Comparison of ENCODE assay signal across 10 cellular contexts in the genomic region with DNA sequence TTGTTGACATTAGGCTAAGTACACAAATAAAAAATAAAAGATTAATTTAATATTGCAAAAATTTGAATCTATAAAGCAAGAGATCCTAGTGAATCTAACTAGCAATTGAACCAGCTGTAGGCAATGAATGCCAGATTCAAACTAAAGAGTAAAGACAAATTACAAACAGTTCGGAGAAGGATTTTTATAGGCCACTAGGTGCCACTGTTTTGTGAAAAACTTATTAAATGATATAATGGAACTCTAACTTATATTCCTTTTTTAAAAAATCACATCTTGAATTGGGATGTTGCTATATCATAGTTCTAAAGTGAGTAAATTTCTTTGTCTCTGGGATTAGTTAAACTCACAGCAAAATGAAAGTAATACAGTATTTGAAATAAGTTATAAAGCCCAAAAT. TPM values are rescaled to one million over a fixed set of nuclear protein-coding genes. Genes with fewer than 3 reads are reported as not detected.
DNase-seq lines count a peak whose midpoint lies in the region; ATAC-seq and TF ChIP-seq lines count a peak whose summit lies in the region.
"Had no signal": no experiment of that assay in that cellular context is flagged by ENCODE, and none has a peak within 500 bp of the region (broad histone marks: within the 10 kb centered on the region; RNA-seq: fewer than 3 reads in every experiment).

No MANE protein-coding gene starts in this region.

- H3K27ac ChIP-seq in PC-9 (no peak overlapping the region), esophagus squamous epithelium (no peak overlapping the region), sigmoid colon (no peak overlapping the region), Karpas-422 (ENCODE audit: low read length) (no peak overlapping the region)
- H3K27ac ChIP-seq: epithelial cell of prostate had no signal

- H4K20me1 ChIP-seq in PC-9 (ENCODE audit: insufficient read depth) = no peaks in the 10 kb centered on the region
- H4K20me1 ChIP-seq in Karpas-422 (ENCODE audit: insufficient read depth, low read depth, low read length) = no peaks in the 10 kb centered on the region

- no peak for TF ChIP-seq POLR2A in esophagus squamous epithelium (IDR thresholded peaks at IDR 0.05)
- TF ChIP-seq POLR2A in sigmoid colon (IDR thresholded peaks at IDR 0.05) = no peak

- ATAC-seq in HG02798 (IDR thresholded peaks at IDR 0.05; ENCODE audit: poor library complexity, unreplicated experiment) (no peak), HG03039 (IDR thresholded peaks at IDR 0.05; ENCODE audit: unreplicated experiment) (no peak)

- H3K9me3 ChIP-seq in PC-9 (ENCODE audit: insufficient read depth, low read depth) (no peaks in the 10 kb centered on the region), esophagus squamous epithelium (no peaks in the 10 kb centered on the region), sigmoid colon (no peaks in the 10 kb centered on the region), Karpas-422 (ENCODE audit: low read length) (no peaks in the 10 kb centered on the region)

- H3K36me3 ChIP-seq in PC-9 (ENCODE audit: low read depth) (no peaks in the 10 kb centered on the region), esophagus squamous epithelium (no peaks in the 10 kb centered on the region), sigmoid colon (no peaks in the 10 kb centered on the region), Karpas-422 (ENCODE audit: insufficient read depth, low read length) (no peaks in the 10 kb centered on the region)

- H3K4me2 ChIP-seq in PC-9 (no peak overlapping the region), Karpas-422 (ENCODE audit: low read depth, low read length, poor library complexity, severe bottlenecking) (no peak overlapping the region)

- 0 to 8% methylated on average over 1 of the region's 1 CpG for WGBS in esophagus squamous epithelium, 2 donors
- WGBS in sigmoid colon, 2 donors = 4 to 5% methylated on average over 1 of the region's 1 CpG

- DNase-seq in HCEC 1CT (peak; percentile 53), PC-9 (no peak), esophagus squamous epithelium (lab: John Stamatoyannopoulos, UW) (no peak), sigmoid colon (no peak), kidney tubule cell (ENCODE audit: low spot score) (no peak), Karpas-422 (no peak)
- DNase-seq: stimulated activated CD4-positive, alpha-beta T cell treated with anti-CD3 and anti-CD28 coated beads, Interleukin-1b, Interleukin-23, amount 100 ng/mL, for 48 hours had no signal

- TF ChIP-seq CTCF in PC-9 (conservative IDR thresholded peaks at IDR 0.05) = peak; percentile 66
- TF ChIP-seq CTCF in esophagus squamous epithelium (IDR thresholded peaks at IDR 0.05) = peak in 5 of 6 experiments; percentile 11 to 59 (median 49)
- TF ChIP-seq CTCF in sigmoid colon (IDR thresholded peaks at IDR 0.05) = peak in 3 of 4 experiments; percentile 33 to 42 (median 34)

- H3K9me2 ChIP-seq in PC-9 (ENCODE audit: insufficient read depth) = no peaks in the 10 kb centered on the region
- no peaks in the 10 kb centered on the region for H3K9me2 ChIP-seq in Karpas-422 (replicated peaks; ENCODE audit: insufficient read depth, low read length)

- H3F3A ChIP-seq in PC-9 (ENCODE audit: insufficient read depth, low read depth) = peaks cover 5% of the 10 kb centered on the region; the same call in 1 of the 2 replicates

- intact Hi-C loops in PC-9 (cut with micrococcal nuclease; ENCODE audit: unreplicated experiment) = loop anchor here (10.0 kb wide), 1 partner anchor 299 kb away; no protein-coding TSS in a partner anchor
- intact Hi-C loops in esophagus squamous epithelium (cut with DNase I) = no loop called here
- intact Hi-C loops in sigmoid colon (cut with DNase I) = loop anchor here (5.0 kb wide), 1 partner anchor 297 kb away; no protein-coding TSS in a partner anchor

- POLR2A ChIA-PET in PC-9 (lab: Charles Lee; ENCODE audit: unreplicated experiment) = interaction anchor here (0.6 kb wide), 1 partner anchor 478 kb away, joined by 4 read pairs; no protein-coding TSS in a partner anchor

- H2AFZ ChIP-seq in PC-9 (no peak overlapping the region), Karpas-422 (ENCODE audit: low read length) (no peak overlapping the region)

- CTCF ChIA-PET in PC-9 (lab: Charles Lee) = interaction anchor here (0.7 kb wide), 1 partner anchor 281 kb away, joined by 4 read pairs; no protein-coding TSS in a partner anchor

- BruUV-seq in PC-9 (replicated peaks; lab: Mats Ljungman, UMichigan) = no TSS peak

- no peak for TF ChIP-seq EP300 in sigmoid colon (IDR thresholded peaks at IDR 0.05)

- no peaks in the 10 kb centered on the region for H3K27me3 ChIP-seq in PC-9 (ENCODE audit: insufficient read depth, low read depth)
- no peaks in the 10 kb centered on the region for H3K27me3 ChIP-seq in esophagus squamous epithelium
- H3K27me3 ChIP-seq in sigmoid colon = no peaks in the 10 kb centered on the region
- H3K27me3 ChIP-seq in Karpas-422 (ENCODE audit: low read length) = no peaks in the 10 kb centered on the region

- H3K4me3 ChIP-seq in PC-9 (no peak overlapping the region), esophagus squamous epithelium (no peak overlapping the region), sigmoid colon (no peak overlapping the region), Karpas-422 (ENCODE audit: low read length) (no peak overlapping the region)

- H3K79me2 ChIP-seq in PC-9 (ENCODE audit: low read depth) (no peaks in the 10 kb centered on the region), Karpas-422 (ENCODE audit: low read length) (no peaks in the 10 kb centered on the region)

- H3K4me1 ChIP-seq in PC-9 (replicated peaks; ENCODE audit: insufficient read depth) (peaks cover 8% of the 10 kb centered on the region), esophagus squamous epithelium (peaks cover 0 to 4% (median under 1%) of the 10 kb centered on the region in 3 donors), sigmoid colon (no peaks in the 10 kb centered on the region), Karpas-422 (ENCODE audit: low read length) (no peaks in the 10 kb centered on the region)

- H3K9ac ChIP-seq in Karpas-422 (ENCODE audit: low read length) = no peak overlapping the region

RNA-seq across cellular contexts. Expression of a gene that starts 39.1 kb away (rescaled TPM):
- total RNA-seq in PC-9 (2021) = 16.8 and 25.6 TPM in 2 replicates
- 10 to 100 TPM; 27.3 to 46.3 (median 38.8) TPM for total RNA-seq in esophagus squamous epithelium
- total RNA-seq in sigmoid colon = 10 to 100 TPM; 50.9 to 98.9 (median 61.0) TPM
- 10 to 100 TPM in 2 of 3 donors, 1 to 10 TPM in 1; 8.8 to 15.0 (median 11.7) TPM for polyA plus RNA-seq in sigmoid colon
- total RNA-seq in Karpas-422 (2014; rRNA removed; shearing (Covaris generic); ENCODE audit: low replicate concordance) = not detected in 2 replicates

Comparison
In these comparisons a context has a peak if more than half of its experiments do, and no peak if none do; other contexts are left out.
1. RNA of a gene that starts 39.1 kb away (total RNA-seq): 50.9 to 98.9 TPM in sigmoid colon, 27.3 to 46.3 TPM in esophagus squamous epithelium and 16.8 to 25.6 TPM in PC-9; not detected in Karpas-422; every median in the first group is over 10 times any median in the second.
2. Peak in every context shown above with its lines, with median percentiles within 50 percentile points of each other: CTCF ChIP-seq.